In genomic region chr7:34675749-34676374, GRCh38 we compare ENCODE assay signal across 9 cellular contexts. TPM values are rescaled to one million over a fixed set of nuclear protein-coding genes. Genes with fewer than 3 reads are reported as not detected.
A peak's percentile ranks its signal among the peaks of the same experiment; 100 is the strongest.
DNase-seq lines count a peak whose midpoint lies in the region; ATAC-seq and TF ChIP-seq lines count a peak whose summit lies in the region.
"Had no signal": no experiment of that assay in that cellular context is flagged by ENCODE, and none has a peak within 500 bp of the region (broad histone marks: within the 10 kb centered on the region; RNA-seq: fewer than 3 reads in every experiment).

No MANE protein-coding gene starts in this region.

- no peak for TF ChIP-seq POLR2A in spleen (IDR thresholded peaks at IDR 0.05)

- H3K4me1 ChIP-seq in spleen: no peaks in the 10 kb centered on the region

- DNase-seq in A172 (ENCODE audit: low spot score) (peak; percentile 41), GM10248 (ENCODE audit: extremely low spot score) (peak; percentile 31), NCI-H69 (lab: John Stamatoyannopoulos, UW) (peak; percentile 33), spleen (no peak), foreskin melanocyte (no peak)
- no peak for DNase-seq in stimulated activated naive CD4-positive, alpha-beta T cell treated with Interleukin-2 at 50 U/mL for 16 hours (lab: John Stamatoyannopoulos, UW)

- no peak overlapping the region for H3K4me3 ChIP-seq in spleen

- POLR2A ChIA-PET in GM10248 (lab: Yijun Ruan, JAX): no interaction called here

- no peaks in the 10 kb centered on the region for H3K9me3 ChIP-seq in spleen

- ATAC-seq in HG02678 (IDR thresholded peaks at IDR 0.05; ENCODE audit: unreplicated experiment) (peak; percentile 86), esophagus mucosa (peak; percentile 37)

- H3K36me3 ChIP-seq in spleen: no peaks in the 10 kb centered on the region

- CTCF ChIA-PET in GM10248 (lab: Yijun Ruan, JAX): interaction anchor here (1.1 to 2.4 kb wide), 5 partner anchors 9 to 838 kb away, joined by 3 to 12 read pairs (median 3); partner anchors contain the start of gene NPSR1

- intact Hi-C loops in spleen (cut with DNase I; ENCODE audit: low total_unique reads): no loop called here

- H3K27me3 ChIP-seq in spleen (replicated peaks in 1 of 7): no peaks in the 10 kb centered on the region

- WGBS in spleen, 5 donors: 44 to 68% (median 65%) methylated on average over 2 of the region's 2 CpGs

- no peak overlapping the region for H3K27ac ChIP-seq in spleen
- H3K27ac ChIP-seq: epithelial cell of prostate had no signal

- TF ChIP-seq CTCF in GM10248 (IDR thresholded peaks at IDR 0.05; ENCODE audit: control extremely low read depth, extremely low read depth, low read depth, missing control alignments): peak; percentile 52
- TF ChIP-seq CTCF in spleen (IDR thresholded peaks at IDR 0.05 in 8 of 11, conservative IDR thresholded peaks at IDR 0.05 in 3 of 11): peak in 8 of 11 experiments; percentile 21 to 60 (median 49)

RNA-seq across cellular contexts. Expression of gene NPSR1, which starts 17.8 kb away (rescaled TPM):
- not detected in 2 replicates for total RNA-seq in A172 (2014; rRNA removed; shearing (Covaris generic))
- total RNA-seq in esophagus mucosa (not detected), spleen (not detected)
- polyA plus RNA-seq in spleen: not detected

Comparison
In these comparisons a context has a peak if more than half of its experiments do, and no peak if none do; other contexts are left out.
1. DNase-seq: peak in A172 (single experiment), GM10248 (single experiment) and NCI-H69 (single experiment); none in spleen (single experiment), foreskin melanocyte (single experiment) and stimulated activated naive CD4-positive, alpha-beta T cell treated with Interleukin-2 at 50 U/mL for 16 hours (single experiment).